11 cellular contexts compared by ENCODE assay signal in genomic region chr1:32272557-32273388, GRCh38. TPM values are rescaled to one million over a fixed set of nuclear protein-coding genes. Genes with fewer than 3 reads are reported as not detected.
A peak's percentile ranks its signal among the peaks of the same experiment; 100 is the strongest.
DNase-seq lines count a peak whose midpoint lies in the region; ATAC-seq and TF ChIP-seq lines count a peak whose summit lies in the region.
"Had no signal": no experiment of that assay in that cellular context is flagged by ENCODE, and none has a peak within 500 bp of the region (broad histone marks: within the 10 kb centered on the region; RNA-seq: fewer than 3 reads in every experiment).

No MANE protein-coding gene starts in this region.

- POLR2A ChIA-PET in CD8-positive, alpha-beta memory T cell (lab: Charles Lee) = interaction anchor here (0.8 to 2.0 kb wide), 7 partner anchors 13 to 67 kb away, joined by 3 to 11 read pairs (median 4); partner anchors contain the start of genes FAM167B, HDAC1, IQCC and LCK
- POLR2A ChIA-PET in naive thymus-derived CD4-positive, alpha-beta T cell (lab: Charles Lee) = interaction anchor here (0.5 to 25.2 kb wide), 20 partner anchors 8 to 100 kb away, joined by 3 to 738 read pairs (median 6); partner anchors contain the start of genes FAM167B, HDAC1, LCK and MARCKSL1

- no peaks in the 10 kb centered on the region for H3K9me2 ChIP-seq in Loucy (replicated peaks; ENCODE audit: low read depth, low read length)

- H3K36me3 Mint-ChIP-seq in CD8-positive, alpha-beta memory T cell = peaks cover 0 to 63% (median 6%) of the 10 kb centered on the region in 3 donors
- peaks cover 0 to 37% (median 16%) of the 10 kb centered on the region in 5 donors for H3K36me3 Mint-ChIP-seq in naive thymus-derived CD4-positive, alpha-beta T cell

- H3K27me3 Mint-ChIP-seq in CD8-positive, alpha-beta memory T cell = peaks cover 0 to 5% of the 10 kb centered on the region in 2 donors
- no peaks in the 10 kb centered on the region for H3K27me3 Mint-ChIP-seq in naive thymus-derived CD4-positive, alpha-beta T cell

- ATAC-seq in naive thymus-derived CD4-positive, alpha-beta T cell = peak; percentile 43
- ATAC-seq in HG03521 (IDR thresholded peaks at IDR 0.05; ENCODE audit: unreplicated experiment) (no peak), HG02870 (IDR thresholded peaks at IDR 0.05; ENCODE audit: unreplicated experiment) (no peak), GM18511 (IDR thresholded peaks at IDR 0.05; ENCODE audit: unreplicated experiment) (no peak)

- H3K27ac ChIP-seq in CD8-positive, alpha-beta memory T cell (ENCODE audit: low read depth, low read length) = peak overlapping the region; percentile 12
- H3K27ac ChIP-seq in naive thymus-derived CD4-positive, alpha-beta T cell (ENCODE audit: low read depth, low read length) = peak overlapping the region; percentile 79

- no peaks in the 10 kb centered on the region for H3F3A ChIP-seq in Loucy (ENCODE audit: low read depth)

- peaks cover 66% of the 10 kb centered on the region for H3K4me1 ChIP-seq in CD8-positive, alpha-beta memory T cell (ENCODE audit: insufficient read depth, low read length)
- H3K4me1 ChIP-seq in Loucy (ENCODE audit: insufficient read depth, low read length, poor library complexity, severe bottlenecking) = peaks cover 32% of the 10 kb centered on the region
- peaks cover 42 to 69% of the 10 kb centered on the region in 2 donors for H3K4me1 ChIP-seq in naive thymus-derived CD4-positive, alpha-beta T cell (ENCODE audit: control insufficient read depth in 2 of 2, insufficient read depth in 2 of 2, low read length in 2 of 2)

- no peak overlapping the region for H2AFZ ChIP-seq in Loucy (ENCODE audit: low read length)

- peak overlapping the region; percentile 88 for H3K9ac ChIP-seq in Loucy (ENCODE audit: low read depth, low read length, poor library complexity, severe bottlenecking)

- DNase-seq in CD8-positive, alpha-beta memory T cell = peak in 2 of 5 donors; percentile 52 to 59
- DNase-seq in activated naive CD4-positive, alpha-beta T cell treated with Interleukin-2 at 50 U/mL for 16 hours = peak; percentile 39
- DNase-seq in naive thymus-derived CD4-positive, alpha-beta T cell = peak in 6 of 9 donors; percentile 52 to 69 (median 56)
- DNase-seq in posterior cingulate gyrus = no peak
- DNase-seq: NCI-H2081 had no signal

- H3K4me3 Mint-ChIP-seq in CD8-positive, alpha-beta memory T cell = peak overlapping the region; percentile 31 to 87 (median 81)
- peak overlapping the region; percentile 74 to 91 (median 88) for H3K4me3 Mint-ChIP-seq in naive thymus-derived CD4-positive, alpha-beta T cell

- no peaks in the 10 kb centered on the region for H3K9me3 Mint-ChIP-seq in CD8-positive, alpha-beta memory T cell
- H3K9me3 Mint-ChIP-seq in naive thymus-derived CD4-positive, alpha-beta T cell = peaks cover 0 to 8% (median 0%) of the 10 kb centered on the region in 11 donors

- peak overlapping the region; percentile 85 to 96 (median 93) for H3K27ac Mint-ChIP-seq in CD8-positive, alpha-beta memory T cell
- peak overlapping the region; percentile 77 to 99 (median 97) for H3K27ac Mint-ChIP-seq in naive thymus-derived CD4-positive, alpha-beta T cell

- H3K4me3 ChIP-seq in CD8-positive, alpha-beta memory T cell (ENCODE audit: low read length) = peak overlapping the region; percentile 29
- peak overlapping the region; percentile 75 for H3K4me3 ChIP-seq in Loucy (ENCODE audit: low read length, poor library complexity, severe bottlenecking)
- peak overlapping the region; percentile 49 for H3K4me3 ChIP-seq in naive thymus-derived CD4-positive, alpha-beta T cell (ENCODE audit: low read length)
- H3K4me3 ChIP-seq: smooth muscle cell had no signal

- peaks cover 51 to 62% (median 53%) of the 10 kb centered on the region in 3 donors for H3K4me1 Mint-ChIP-seq in CD8-positive, alpha-beta memory T cell
- peaks cover 45 to 77% (median 55%) of the 10 kb centered on the region in 7 donors for H3K4me1 Mint-ChIP-seq in naive thymus-derived CD4-positive, alpha-beta T cell

- H3K4me2 ChIP-seq in Loucy (ENCODE audit: low read depth, low read length, poor library complexity, severe bottlenecking) = peak overlapping the region; percentile 91
- H3K4me2 ChIP-seq: smooth muscle cell had no signal

- no peaks in the 10 kb centered on the region for H4K20me1 ChIP-seq in Loucy (ENCODE audit: insufficient read depth, low read length, poor library complexity, severe bottlenecking)

- TF ChIP-seq CTCF in Loucy (conservative IDR thresholded peaks at IDR 0.05; ENCODE audit: low read length) = no peak

- no peaks in the 10 kb centered on the region for H3K27me3 ChIP-seq in CD8-positive, alpha-beta memory T cell (ENCODE audit: insufficient read depth, low read length, poor library complexity, severe bottlenecking)
- no peaks in the 10 kb centered on the region for H3K27me3 ChIP-seq in Loucy (ENCODE audit: insufficient read depth, low read length, poor library complexity, severe bottlenecking)
- no peaks in the 10 kb centered on the region for H3K27me3 ChIP-seq in naive thymus-derived CD4-positive, alpha-beta T cell (ENCODE audit: control insufficient read depth in 2 of 2, insufficient read depth in 2 of 2, low read length in 2 of 2)

- H3K79me2 ChIP-seq in Loucy (ENCODE audit: insufficient read depth, low read length) = peaks cover 46% of the 10 kb centered on the region

- intact Hi-C loops in naive thymus-derived CD4-positive, alpha-beta T cell (cut with micrococcal nuclease) = loop anchor here (1.0 kb wide), 6 partner anchors 8 to 63 kb away; partner anchors contain the start of genes EIF3I (in 1 of the 2), HDAC1 (in 1 of the 2) and TMEM234 (in 1 of the 2)
- intact Hi-C loops in posterior cingulate gyrus (cut with DNase I) = no loop called here

- H3K36me3 ChIP-seq in CD8-positive, alpha-beta memory T cell (ENCODE audit: insufficient read depth, low read length) = peaks cover 32% of the 10 kb centered on the region
- H3K36me3 ChIP-seq in Loucy (ENCODE audit: insufficient read depth, low read length) = peaks cover 25% of the 10 kb centered on the region; the same call in 1 of the 2 replicates
- H3K36me3 ChIP-seq in naive thymus-derived CD4-positive, alpha-beta T cell (ENCODE audit: control insufficient read depth in 2 of 3, insufficient read depth in 3 of 3, low read length in 3 of 3) = peaks cover 9 to 36% (median 20%) of the 10 kb centered on the region in 3 experiments

- CTCF ChIA-PET in CD8-positive, alpha-beta memory T cell (lab: Charles Lee) = interaction anchor here (0.9 to 16.9 kb wide), 4 partner anchors 15 to 63 kb away, joined by 3 to 181 read pairs (median 8); partner anchors contain the start of genes FAM167B, LCK and MARCKSL1
- CTCF ChIA-PET in naive thymus-derived CD4-positive, alpha-beta T cell (lab: Charles Lee) = interaction anchor here (0.6 to 1.2 kb wide), 5 partner anchors 19 to 49 kb away, joined by 3 to 5 read pairs (median 4); partner anchors contain the start of gene HDAC1

- no peaks in the 10 kb centered on the region for H3K9me3 ChIP-seq in CD8-positive, alpha-beta memory T cell (ENCODE audit: low read length)
- H3K9me3 ChIP-seq in Loucy (ENCODE audit: insufficient read depth, low read depth, low read length) = no peaks in the 10 kb centered on the region
- no peaks in the 10 kb centered on the region for H3K9me3 ChIP-seq in naive thymus-derived CD4-positive, alpha-beta T cell (ENCODE audit: control insufficient read depth in 2 of 3, low read length in 3 of 3)

RNA-seq across cellular contexts. Expression of gene HDAC1, which starts 19.1 kb away (rescaled TPM):
- 100 to 1,000 TPM; 164 to 172 TPM for total RNA-seq in CD8-positive, alpha-beta memory T cell
- 180 TPM for polyA plus RNA-seq in CD8-positive, alpha-beta memory T cell
- 100 to 1,000 TPM in 4 of 5 experiments, 10 to 100 TPM in 1; 81.8 to 205 (median 174) TPM for total RNA-seq in naive thymus-derived CD4-positive, alpha-beta T cell
- 100 to 1,000 TPM; 170 to 209 TPM for polyA plus RNA-seq in naive thymus-derived CD4-positive, alpha-beta T cell

RNA-seq across cellular contexts. Expression of gene LCK, which starts 21.7 kb away (rescaled TPM):
- total RNA-seq in CD8-positive, alpha-beta memory T cell = 100 to 1,000 TPM; 288 to 297 TPM
- 937 TPM for polyA plus RNA-seq in CD8-positive, alpha-beta memory T cell
- 100 to 1,000 TPM; 245 to 509 (median 469) TPM for total RNA-seq in naive thymus-derived CD4-positive, alpha-beta T cell
- 1,000 to 10,000 TPM in 1 of 2 donors, 100 to 1,000 TPM in 1; 897 to 1,109 TPM for polyA plus RNA-seq in naive thymus-derived CD4-positive, alpha-beta T cell
- total RNA-seq: LHCN-M2 had no signal
- polyA plus RNA-seq: smooth muscle cell had no signal

RNA-seq across cellular contexts. Expression of gene FAM167B, which starts 25.8 kb away (rescaled TPM):
- total RNA-seq in CD8-positive, alpha-beta memory T cell = under 1 TPM; 0.33 to 0.63 TPM
- not detected for polyA plus RNA-seq in CD8-positive, alpha-beta memory T cell
- 1 to 10 TPM in 3 of 5 experiments, under 1 TPM in 2; 0.48 to 2.0 (median 1.4) TPM for total RNA-seq in naive thymus-derived CD4-positive, alpha-beta T cell
- polyA plus RNA-seq in naive thymus-derived CD4-positive, alpha-beta T cell = not detected
- total RNA-seq: smooth muscle cell had no signal
- polyA plus RNA-seq: smooth muscle cell had no signal

RNA-seq across cellular contexts. Expression of gene EIF3I, which starts 50.6 kb away (rescaled TPM):
- total RNA-seq in CD8-positive, alpha-beta memory T cell = 100 to 1,000 TPM; 381 to 390 TPM
- 173 TPM for polyA plus RNA-seq in CD8-positive, alpha-beta memory T cell
- 100 to 1,000 TPM in 3 of 5 experiments, 10 to 100 TPM in 2; 82.6 to 182 (median 104) TPM for total RNA-seq in naive thymus-derived CD4-positive, alpha-beta T cell
- polyA plus RNA-seq in naive thymus-derived CD4-positive, alpha-beta T cell = 100 to 1,000 TPM; 185 to 189 TPM

RNA-seq across cellular contexts. Expression of gene TMEM234, which starts 50.6 kb away (rescaled TPM):
- total RNA-seq in CD8-positive, alpha-beta memory T cell = 10 to 100 TPM; 10.9 to 12.2 TPM
- polyA plus RNA-seq in CD8-positive, alpha-beta memory T cell = 6.5 TPM
- total RNA-seq in naive thymus-derived CD4-positive, alpha-beta T cell = 10 to 100 TPM; 15.9 to 29.6 (median 21.4) TPM
- 1 to 10 TPM; 5.9 to 6.1 TPM for polyA plus RNA-seq in naive thymus-derived CD4-positive, alpha-beta T cell

Comparison
In these comparisons a context has a peak if more than half of its experiments do, and no peak if none do; other contexts are left out.
1. DNase-seq: peak in activated naive CD4-positive, alpha-beta T cell treated with Interleukin-2 at 50 U/mL for 16 hours (single experiment) and naive thymus-derived CD4-positive, alpha-beta T cell (6 of 9); none in posterior cingulate gyrus (0 of 10).
2. Peak in every context shown above with its lines, with median percentiles within 50 percentile points of each other: H3K4me3 ChIP-seq.